In genomic region chr2:28394331-28394877, GRCh38 we compare ENCODE assay signal across 8 cellular contexts. TPM values are rescaled to one million over a fixed set of nuclear protein-coding genes. Genes with fewer than 3 reads are reported as not detected.
DNase-seq lines count a peak whose midpoint lies in the region; ATAC-seq and TF ChIP-seq lines count a peak whose summit lies in the region.

No MANE protein-coding gene starts in this region.

- TF ChIP-seq POLR2A in right lobe of liver (IDR thresholded peaks at IDR 0.05): peak; percentile 16

- peaks cover 25% of the 10 kb centered on the region for H3K4me1 ChIP-seq in HUES48 (ENCODE audit: control insufficient read depth, insufficient read depth, low read length)
- H3K4me1 ChIP-seq in right lobe of liver: peaks cover 0 to 31% (median 7%) of the 10 kb centered on the region in 4 donors
- peaks cover 1% of the 10 kb centered on the region for H3K4me1 ChIP-seq in urinary bladder (ENCODE audit: insufficient read depth)

- DNase-seq in AG20443 (ENCODE audit: low spot score) (peak; percentile 41), cardiac fibroblast (ENCODE audit: low read depth in 2 of 2) (peak; percentile 64 to 65), right lobe of liver (peak in 2 of 3 donors; percentile 62 to 67), NCI-H2196 (lab: John Stamatoyannopoulos, UW; ENCODE audit: unreplicated experiment) (no peak)

- H3K9me3 ChIP-seq in HUES48 (ENCODE audit: control insufficient read depth, insufficient read depth, low read length): no peaks in the 10 kb centered on the region
- no peaks in the 10 kb centered on the region for H3K9me3 ChIP-seq in right lobe of liver

- H3K27me3 ChIP-seq in HUES48 (ENCODE audit: control insufficient read depth, insufficient read depth, low read length) (peaks cover 54% of the 10 kb centered on the region), right lobe of liver (no peaks in the 10 kb centered on the region)

- H3K36me3 ChIP-seq in HUES48 (ENCODE audit: control insufficient read depth, insufficient read depth, low read length): no peaks in the 10 kb centered on the region
- peaks cover 0 to 1% (median 0%) of the 10 kb centered on the region in 4 donors for H3K36me3 ChIP-seq in right lobe of liver
- no peaks in the 10 kb centered on the region for H3K36me3 ChIP-seq in urinary bladder (ENCODE audit: insufficient read depth)

- WGBS in right lobe of liver (ENCODE audit: insufficient coverage, low coverage, low lambda C conversion rate, missing lambda C conversion rate): 0% methylated on average over 12 of the region's 21 CpGs
- WGBS in urinary bladder: 1% methylated on average over 21 of the region's 21 CpGs

- ATAC-seq in right lobe of liver (no peak), GM18868 (IDR thresholded peaks at IDR 0.05; ENCODE audit: unreplicated experiment) (no peak), GM21717 (IDR thresholded peaks at IDR 0.05; ENCODE audit: unreplicated experiment) (no peak)

- H3K4me3 ChIP-seq in HUES48 (ENCODE audit: low read depth, low read length): peak overlapping the region; percentile 78
- H3K4me3 ChIP-seq in cardiac fibroblast (replicated peaks in 1 of 2; ENCODE audit: low read depth in 2 of 2, low read length in 2 of 2): peak overlapping the region; percentile 89 to 96
- peak overlapping the region; percentile 77 to 85 (median 78) for H3K4me3 ChIP-seq in right lobe of liver
- H3K4me3 ChIP-seq in urinary bladder (ENCODE audit: low read depth, low read length): peak overlapping the region; percentile 98

- TF ChIP-seq CTCF in cardiac fibroblast (IDR thresholded peaks at IDR 0.05; ENCODE audit: low read depth, low read length) (no peak), right lobe of liver (IDR thresholded peaks at IDR 0.05) (no peak)

- intact Hi-C loops in right lobe of liver (cut with DNase I): loop anchor here in 1 of 2 donors (5.0 kb wide), 1 partner anchor 52 kb away; no protein-coding TSS in a partner anchor

- H3K9ac ChIP-seq in HUES48 (ENCODE audit: low read depth, low read length): no peak overlapping the region

- no peak overlapping the region for H3K27ac ChIP-seq in HUES48 (ENCODE audit: low read depth, low read length)
- H3K27ac ChIP-seq in right lobe of liver: peak overlapping the region; percentile 99 to 100 (median 99)
- peak overlapping the region; percentile 100 for H3K27ac ChIP-seq in urinary bladder (ENCODE audit: low read depth)

RNA-seq across cellular contexts. Expression of gene FOSL2, which starts 1.7 kb away (rescaled TPM):
- total RNA-seq in right lobe of liver (10 to 100 TPM in 4 of 6 experiments, 1 to 10 TPM in 2; 8.1 to 70.7 (median 14.9) TPM), urinary bladder (40.9 TPM)
- 112 TPM for polyA plus RNA-seq in urinary bladder
